In genomic region chr1:3473381-3473844, GRCh38 we compare ENCODE assay signal across 14 cellular contexts. TPM values are rescaled to one million over a fixed set of nuclear protein-coding genes. Genes with fewer than 3 reads are reported as not detected.
A peak's percentile ranks its signal among the peaks of the same experiment; 100 is the strongest.
DNase-seq lines count a peak whose midpoint lies in the region; ATAC-seq and TF ChIP-seq lines count a peak whose summit lies in the region.
"Had no signal": no experiment of that assay in that cellular context is flagged by ENCODE, and none has a peak within 500 bp of the region (broad histone marks: within the 10 kb centered on the region; RNA-seq: fewer than 3 reads in every experiment).

No MANE protein-coding gene starts in this region.

- H3K9ac ChIP-seq in SK-N-MC (ENCODE audit: insufficient read length), result no peak overlapping the region
- H3K9ac ChIP-seq in skeletal muscle satellite cell (ENCODE audit: low read depth, low read length), result no peak overlapping the region

- TF ChIP-seq CTCF in fibroblast of mammary gland (conservative IDR thresholded peaks at IDR 0.05; ENCODE audit: control insufficient read depth, insufficient read depth, low read depth, low read length) (no peak), suprapubic skin (IDR thresholded peaks at IDR 0.05) (no peak)

- H3K4me3 ChIP-seq in SK-N-MC (peak overlapping the region; percentile 6; the same call in 1 of the 2 replicates), fibroblast of mammary gland (ENCODE audit: control insufficient read depth, low read depth, low read length) (no peak overlapping the region), skeletal muscle satellite cell (ENCODE audit: low read length) (no peak overlapping the region), suprapubic skin (no peak overlapping the region)
- H3K4me3 ChIP-seq: lung had no signal

- ATAC-seq in GM21447 (IDR thresholded peaks at IDR 0.05; ENCODE audit: unreplicated experiment), result no peak
- ATAC-seq: activated T-cell treated with anti-CD3 and anti-CD28 coated beads, Interleukin-2, amount 50 U/mL, for 72 hours had no signal

- H3K4me2 ChIP-seq in skeletal muscle satellite cell (ENCODE audit: low read length), result peak overlapping the region; percentile 37

- no peak for TF ChIP-seq EP300 in suprapubic skin (IDR thresholded peaks at IDR 0.05)

- H3K9me3 ChIP-seq in SK-N-MC (ENCODE audit: low read depth, low read length) (no peaks in the 10 kb centered on the region), skeletal muscle satellite cell (replicated peaks; ENCODE audit: low read length) (no peaks in the 10 kb centered on the region), suprapubic skin (no peaks in the 10 kb centered on the region)

- H3K36me3 ChIP-seq in SK-N-MC (ENCODE audit: insufficient read depth, low read length), result no peaks in the 10 kb centered on the region
- H3K36me3 ChIP-seq in skeletal muscle satellite cell (ENCODE audit: insufficient read depth, low read length), result no peaks in the 10 kb centered on the region
- H3K36me3 ChIP-seq in suprapubic skin, result no peaks in the 10 kb centered on the region

- no peak for TF ChIP-seq POLR2A in suprapubic skin (IDR thresholded peaks at IDR 0.05)

- peak overlapping the region; percentile 27; the same call in 1 of the 2 replicates for H3K27ac ChIP-seq in SK-N-MC
- no peak overlapping the region for H3K27ac ChIP-seq in suprapubic skin
- H3K27ac ChIP-seq: WERI-Rb-1 had no signal

- 0% methylated on average over 5 of the region's 20 CpGs for WGBS in suprapubic skin

- no peaks in the 10 kb centered on the region for H3K27me3 ChIP-seq in skeletal muscle satellite cell (ENCODE audit: control insufficient read depth, insufficient read depth, low read length)
- no peaks in the 10 kb centered on the region for H3K27me3 ChIP-seq in suprapubic skin

- H3K4me1 ChIP-seq in skeletal muscle satellite cell (ENCODE audit: control insufficient read depth, insufficient read depth, low read length) (peaks cover 20% of the 10 kb centered on the region), suprapubic skin (peaks cover 35% of the 10 kb centered on the region)

- DNase-seq in GM04504 (ENCODE audit: low read depth) (peak; percentile 72), SK-N-MC (ENCODE audit: low read depth, low spot score) (peak; percentile 53), fibroblast of mammary gland (ENCODE audit: low read depth) (peak; percentile 90), DMS 273 (lab: John Stamatoyannopoulos, UW; ENCODE audit: unreplicated experiment) (no peak), suprapubic skin (ENCODE audit: low spot score in 2 of 2) (no peak), GM19240 (ENCODE audit: insufficient read length, low spot score) (no peak)
- DNase-seq: activated T-cell treated with anti-CD3 and anti-CD28 coated beads, Interleukin-2, amount 50 U/mL, for 72 hours; central memory CD4-positive, alpha-beta T cell; DMS 273 treated with DMSO at 0.1 percent for 48 hours; NCI-H2171 treated with DMSO at 0.1 percent for 48 hours; WERI-Rb-1 had no signal

RNA-seq across cellular contexts. Expression of gene ARHGEF16, which starts 18.9 kb away (rescaled TPM):
- under 0.01 and 0.22 TPM in 2 replicates for total RNA-seq in skeletal muscle satellite cell (2012; rRNA removed)
- 10 to 100 TPM in 1 of 4 donors, 1 to 10 TPM in 3; 5.9 to 13.6 (median 8.4) TPM for total RNA-seq in suprapubic skin

Comparison
In these comparisons a context has a peak if more than half of its experiments do, and no peak if none do; other contexts are left out.
1. DNase-seq: peak in GM04504 (single experiment), SK-N-MC (single experiment) and fibroblast of mammary gland (single experiment); none in DMS 273 (single experiment), suprapubic skin (0 of 2) and GM19240 (single experiment).